ENCODE assay signal across 19 cellular contexts in the genomic region with DNA sequence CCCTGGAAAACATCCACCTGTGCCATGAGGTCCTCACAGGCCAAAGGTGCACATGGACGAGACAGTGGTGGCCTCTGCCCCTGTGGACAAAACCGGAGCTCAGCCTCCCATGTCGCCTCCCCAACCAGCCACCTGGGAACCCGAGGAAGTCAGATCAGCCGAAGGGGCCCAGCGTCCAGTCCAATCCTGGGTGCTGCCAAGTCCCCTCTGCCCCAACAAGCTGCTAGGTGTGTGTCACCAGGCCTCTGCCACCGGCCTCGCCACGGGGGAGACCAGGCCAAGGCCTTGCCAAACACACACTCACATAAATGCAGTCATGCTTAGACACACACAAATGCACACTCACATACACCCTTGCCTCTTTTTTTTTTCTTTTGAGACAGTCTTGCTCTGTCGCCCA.
A peak's percentile ranks its signal among the peaks of the same experiment; 100 is the strongest.
DNase-seq lines count a peak whose midpoint lies in the region; FAIRE-seq lines count a peak whose summit lies in the region.
"Had no signal": no experiment of that assay in that cellular context is flagged by ENCODE, and none has a peak within 500 bp of the region (broad histone marks: within the 10 kb centered on the region; RNA-seq: fewer than 3 reads in every experiment).

No MANE protein-coding gene starts in this region.

- H2AK5ac ChIP-seq in neuronal stem cell (ENCODE audit: low read depth, low read length) = no peak overlapping the region

- no peaks in the 10 kb centered on the region for H3K79me1 ChIP-seq in neuronal stem cell (ENCODE audit: low read depth, low read length)

- H3K4me2 ChIP-seq in BLaER1 (peak overlapping the region; percentile 77), neuronal stem cell (ENCODE audit: insufficient read depth, low read length, poor library complexity, severe bottlenecking) (no peak overlapping the region)
- H3K4me2 ChIP-seq in BLaER1 treated with 17β-estradiol and CSF1 and Interleukin-3, amounts not matched to agents 10 nM and 100 nM = peak overlapping the region in 10 of 11 experiments; percentile 7 to 88 (median 68); a peak in 16 of 22 replicates

- H2AFZ ChIP-seq in neuronal stem cell (ENCODE audit: low read length) = no peak overlapping the region
- H2AFZ ChIP-seq: GM23248 had no signal

- no peak overlapping the region for H2BK5ac ChIP-seq in neuronal stem cell (ENCODE audit: low read length)

- no peak overlapping the region for H3K23ac ChIP-seq in neuronal stem cell (ENCODE audit: low read depth, low read length, poor library complexity)

- H4K91ac ChIP-seq in neuronal stem cell (ENCODE audit: low read depth, low read length, poor library complexity) = no peak overlapping the region

- peaks cover 62% of the 10 kb centered on the region for H3K4me1 ChIP-seq in BLaER1
- H3K4me1 ChIP-seq in BLaER1 treated with 17β-estradiol and CSF1 and Interleukin-3, amounts not matched to agents 10 nM and 100 nM = peaks cover 0 to 59% (median 37%) of the 10 kb centered on the region in 10 experiments; a peak in 15 of 20 replicates
- no peaks in the 10 kb centered on the region for H3K4me1 ChIP-seq in neuronal stem cell (ENCODE audit: control insufficient read depth in 2 of 2, insufficient read depth in 1 of 2, low read depth in 1 of 2, low read length in 2 of 2)

- no peak overlapping the region for H3K14ac ChIP-seq in neuronal stem cell (ENCODE audit: low read length)

- H2BK15ac ChIP-seq in neuronal stem cell (ENCODE audit: low read length) = peak overlapping the region; percentile 64

- peak overlapping the region; percentile 32 for H3K18ac ChIP-seq in neuronal stem cell (ENCODE audit: low read length)

- H3K27me3 ChIP-seq in BLaER1 (no peaks in the 10 kb centered on the region), neuronal stem cell (ENCODE audit: control insufficient read depth in 3 of 3, insufficient read depth in 3 of 3, low read depth in 1 of 3, low read length in 3 of 3) (peaks cover 0 to 7% (median 0%) of the 10 kb centered on the region in 3 experiments)
- H3K27me3 ChIP-seq in BLaER1 treated with 17β-estradiol and CSF1 and Interleukin-3, amounts not matched to agents 10 nM and 100 nM = no peaks in the 10 kb centered on the region

- peak overlapping the region; percentile 54 for H3K4ac ChIP-seq in neuronal stem cell (ENCODE audit: low read length)

- H3K9me3 ChIP-seq in BLaER1 (peaks cover 4% of the 10 kb centered on the region; the same call in 1 of the 2 replicates), neuronal stem cell (replicated peaks in 1 of 2; ENCODE audit: control insufficient read depth in 2 of 2, insufficient read depth in 1 of 2, low read depth in 1 of 2, low read length in 2 of 2) (peaks cover 0 to 3% of the 10 kb centered on the region in 2 donors)
- peaks cover 0 to 8% (median 5%) of the 10 kb centered on the region in 11 experiments; a peak in 7 of 22 replicates for H3K9me3 ChIP-seq in BLaER1 treated with 17β-estradiol and CSF1 and Interleukin-3, amounts not matched to agents 10 nM and 100 nM (replicated peaks in 1 of 11)

- H2BK120ac ChIP-seq in neuronal stem cell (ENCODE audit: low read depth, low read length) = no peak overlapping the region

- H3K4me3 ChIP-seq in BLaER1 (no peak overlapping the region), neuronal stem cell (ENCODE audit: low read length in 2 of 2) (no peak overlapping the region)
- no peak overlapping the region for H3K4me3 ChIP-seq in BLaER1 treated with 17β-estradiol and CSF1 and Interleukin-3, amounts not matched to agents 10 nM and 100 nM
- H3K4me3 ChIP-seq: GM12878, GM23248 had no signal

- no peak for FAIRE-seq in urothelium cell line (lab: Jason Lieb, UNC)
- FAIRE-seq: D721Med, GM12878, GM19239, H1 had no signal

- DNase-seq in left kidney (ENCODE audit: low read depth, low spot score) = peak; percentile 46
- DNase-seq in neuronal stem cell (ENCODE audit: low spot score) = no peak
- DNase-seq in Ammon's horn (ENCODE audit: low spot score) = no peak
- no peak for DNase-seq in urothelium cell line (ENCODE audit: low spot score)
- DNase-seq: C1 segment of cervical spinal cord; CD4-positive, CD25-positive, alpha-beta regulatory T cell; CD8-positive, alpha-beta T cell; DMS 273 treated with DMSO at 0.1 percent for 48 hours; DND-41; GDM1; GM23248; H7; HCEC 1CT had no signal

- 0 out of 2 replicates have a peak overlapping the region, but pooled peaks have one; percentile 4 for H3K27ac ChIP-seq in BLaER1
- H3K27ac ChIP-seq in BLaER1 treated with 17β-estradiol and CSF1 and Interleukin-3, amounts not matched to agents 10 nM and 100 nM = no peak overlapping the region
- no peak overlapping the region for H3K27ac ChIP-seq in neuronal stem cell (replicated peaks; ENCODE audit: low read length)
- H3K27ac ChIP-seq: GM23248 had no signal

- H4K8ac ChIP-seq in neuronal stem cell (ENCODE audit: low read depth, low read length) = no peak overlapping the region

- H3K9ac ChIP-seq in BLaER1 (no peak overlapping the region), neuronal stem cell (ENCODE audit: low read depth, low read length, poor library complexity) (no peak overlapping the region)
- peak overlapping the region in 4 of 11 experiments; percentile 3 to 37 (median 12); a peak in 3 of 22 replicates for H3K9ac ChIP-seq in BLaER1 treated with 17β-estradiol and CSF1 and Interleukin-3, amounts not matched to agents 10 nM and 100 nM
- H3K9ac ChIP-seq: GM23248 had no signal

- H2BK12ac ChIP-seq in neuronal stem cell (ENCODE audit: low read length) = no peak overlapping the region

- H4K20me1 ChIP-seq in BLaER1 = no peaks in the 10 kb centered on the region
- 0 out of 22 replicates have a peak, but pooled peaks cover 0 to 5% (median 0%) of the 10 kb centered on the region in 11 experiments for H4K20me1 ChIP-seq in BLaER1 treated with 17β-estradiol and CSF1 and Interleukin-3, amounts not matched to agents 10 nM and 100 nM

- H3K36me3 ChIP-seq in BLaER1 = no peaks in the 10 kb centered on the region
- no peaks in the 10 kb centered on the region for H3K36me3 ChIP-seq in BLaER1 treated with 17β-estradiol and CSF1 and Interleukin-3, amounts not matched to agents 10 nM and 100 nM
- no peaks in the 10 kb centered on the region for H3K36me3 ChIP-seq in neuronal stem cell (replicated peaks in 1 of 2; ENCODE audit: control insufficient read depth in 2 of 2, insufficient read depth in 2 of 2, low read length in 2 of 2)

- no CpG with 5 or more reads among the region's 10 CpGs for WGBS in neuronal stem cell (ENCODE audit: extremely low coverage in 2 of 2, insufficient read length in 2 of 2, insufficient replicate concordance in 1 of 2), 2 donors
